Comparison of ENCODE assay signal across 8 cellular contexts in the genomic region with DNA sequence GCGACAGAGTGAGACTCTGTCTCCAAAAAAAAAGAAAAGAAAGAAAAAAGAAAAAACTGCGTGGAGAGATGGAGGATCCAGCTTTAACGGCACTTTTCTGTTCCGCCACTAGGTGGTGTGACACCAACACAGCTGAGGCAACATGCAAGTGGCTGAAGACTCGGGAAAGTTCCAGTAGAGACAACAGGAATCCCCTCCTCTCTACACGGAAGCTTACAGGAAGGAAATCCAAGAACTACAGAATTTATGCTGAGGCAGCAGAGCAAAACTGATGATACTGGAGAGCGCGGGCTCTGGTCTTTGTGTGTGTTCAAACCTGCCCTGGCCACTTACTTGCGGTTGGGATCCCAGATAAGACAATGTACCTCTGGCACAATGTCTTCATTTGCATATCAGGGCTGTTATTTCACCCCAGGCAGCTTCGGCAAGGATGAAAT. TPM values are rescaled to one million over a fixed set of nuclear protein-coding genes. Genes with fewer than 3 reads are reported as not detected.
DNase-seq lines count a peak whose midpoint lies in the region; ATAC-seq and TF ChIP-seq lines count a peak whose summit lies in the region.

No MANE protein-coding gene starts in this region.

- H3K27ac ChIP-seq in ectodermal cell (ENCODE audit: insufficient read depth, low read depth, low read length, poor library complexity, severe bottlenecking) = peak overlapping the region; percentile 51
- H3K27ac ChIP-seq in liver (ENCODE audit: low read depth in 1 of 2, low read length in 2 of 2) = peak overlapping the region; percentile 72 to 84

- TF ChIP-seq CTCF in BE2C (IDR thresholded peaks at IDR 0.05; ENCODE audit: low read depth, low read length) (peak; percentile 93), liver (IDR thresholded peaks at IDR 0.05; ENCODE audit: low read depth, low read length, missing input control) (peak; percentile 78)

- peak; percentile 70 for DNase-seq in BE2C
- DNase-seq in NCI-H510A (lab: John Stamatoyannopoulos, UW) = peak; percentile 72
- peak; percentile 49 to 53 for DNase-seq in activated CD4-positive, alpha-beta T cell treated with anti-CD3 and anti-CD28 coated beads, Interleukin-2, amount 50 U/mL, for 4 hours
- DNase-seq in stimulated activated CD4-positive, alpha-beta T cell treated with anti-CD3 and anti-CD28 coated beads, Interleukin-4, amount 100 ng/mL, for 48 hours (ENCODE audit: low read depth in 2 of 2) = peak; percentile 49 to 52

- H3K4me3 ChIP-seq in BE2C (ENCODE audit: low read depth, low read length) (no peak overlapping the region), ectodermal cell (ENCODE audit: insufficient read depth, low read depth, low read length) (no peak overlapping the region), liver (ENCODE audit: low read depth in 1 of 3, low read length in 3 of 3) (no peak overlapping the region)

- H3K4me1 ChIP-seq in BE2C = peaks cover 7% of the 10 kb centered on the region; the same call in 1 of the 2 replicates
- peaks cover 12% of the 10 kb centered on the region for H3K4me1 ChIP-seq in ectodermal cell (ENCODE audit: control insufficient read depth, insufficient read depth, low read length)
- H3K4me1 ChIP-seq in liver (ENCODE audit: control insufficient read depth in 4 of 4, insufficient read depth in 4 of 4, low read length in 3 of 4) = peaks cover 6 to 21% (median 14%) of the 10 kb centered on the region in 4 donors

- ATAC-seq in GM21786 (IDR thresholded peaks at IDR 0.05; ENCODE audit: unreplicated experiment) (peak; percentile 61), GM21737 (IDR thresholded peaks at IDR 0.05; ENCODE audit: unreplicated experiment) (no peak)

- H3K36me3 ChIP-seq in BE2C (peaks cover 20% of the 10 kb centered on the region), ectodermal cell (ENCODE audit: control insufficient read depth, insufficient read depth, low read length) (no peaks in the 10 kb centered on the region), liver (ENCODE audit: control insufficient read depth in 4 of 4, insufficient read depth in 3 of 4, low read depth in 1 of 4, low read length in 3 of 4) (no peaks in the 10 kb centered on the region)

- no peaks in the 10 kb centered on the region for H3K27me3 ChIP-seq in BE2C
- no peaks in the 10 kb centered on the region for H3K27me3 ChIP-seq in ectodermal cell (ENCODE audit: control insufficient read depth, insufficient read depth, low read length, poor library complexity, severe bottlenecking)
- no peaks in the 10 kb centered on the region for H3K27me3 ChIP-seq in liver (ENCODE audit: control insufficient read depth in 4 of 4, insufficient read depth in 4 of 4, low read length in 3 of 4)

- WGBS in ectodermal cell, 2 experiments = 24 to 25% methylated on average over 10 of the region's 10 CpGs
- WGBS in liver = 4% methylated on average over 10 of the region's 10 CpGs

- TF ChIP-seq RAD21 in liver (IDR thresholded peaks at IDR 0.05) = peak; percentile 82 to 87

- peak overlapping the region in 1 of 2 donors; percentile 33 for H3K9ac ChIP-seq in liver (ENCODE audit: low read depth in 1 of 2, low read length in 2 of 2)

- H3K9me3 ChIP-seq in BE2C (no peaks in the 10 kb centered on the region), ectodermal cell (ENCODE audit: control insufficient read depth, low read length) (no peaks in the 10 kb centered on the region), liver (ENCODE audit: control insufficient read depth in 4 of 4, low read length in 3 of 4) (no peaks in the 10 kb centered on the region)

TF ChIP-seq in liver, 16 proteins besides CTCF, POLR2A, EP300 and RAD21:
- TF ChIP-seq GABPA (IDR thresholded peaks at IDR 0.05 in 1 of 2, conservative IDR thresholded peaks at IDR 0.05 in 1 of 2) (peak in 1 of 2 donors; percentile 30), TAF1 (conservative IDR thresholded peaks at IDR 0.05) (no peak), YY1 (IDR thresholded peaks at IDR 0.05) (peak; percentile 73), SP1 (IDR thresholded peaks at IDR 0.05) (peak; percentile 39), HNF4G (IDR thresholded peaks at IDR 0.05) (no peak), FOXA1 (IDR thresholded peaks at IDR 0.05) (no peak), HNF4A (conservative IDR thresholded peaks at IDR 0.05) (no peak), NR2F2 (IDR thresholded peaks at IDR 0.05) (peak; percentile 45), JUND (IDR thresholded peaks at IDR 0.05) (peak in 1 of 2 donors; percentile 21), RXRA (IDR thresholded peaks at IDR 0.05) (peak in 1 of 2 donors; percentile 40), EGR1 (IDR thresholded peaks at IDR 0.05; ENCODE audit: low read depth in 2 of 2) (peak in 1 of 2 donors; percentile 27), FOXA2 (IDR thresholded peaks at IDR 0.05) (no peak)
- TF ChIP-seq, protein P1, sequence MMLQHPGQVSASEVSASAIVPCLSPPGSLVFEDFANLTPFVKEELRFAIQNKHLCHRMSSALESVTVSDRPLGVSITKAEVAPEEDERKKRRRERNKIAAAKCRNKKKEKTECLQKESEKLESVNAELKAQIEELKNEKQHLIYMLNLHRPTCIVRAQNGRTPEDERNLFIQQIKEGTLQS (IDR thresholded peaks at IDR 0.05) = no peak
- TF ChIP-seq, protein P2, sequence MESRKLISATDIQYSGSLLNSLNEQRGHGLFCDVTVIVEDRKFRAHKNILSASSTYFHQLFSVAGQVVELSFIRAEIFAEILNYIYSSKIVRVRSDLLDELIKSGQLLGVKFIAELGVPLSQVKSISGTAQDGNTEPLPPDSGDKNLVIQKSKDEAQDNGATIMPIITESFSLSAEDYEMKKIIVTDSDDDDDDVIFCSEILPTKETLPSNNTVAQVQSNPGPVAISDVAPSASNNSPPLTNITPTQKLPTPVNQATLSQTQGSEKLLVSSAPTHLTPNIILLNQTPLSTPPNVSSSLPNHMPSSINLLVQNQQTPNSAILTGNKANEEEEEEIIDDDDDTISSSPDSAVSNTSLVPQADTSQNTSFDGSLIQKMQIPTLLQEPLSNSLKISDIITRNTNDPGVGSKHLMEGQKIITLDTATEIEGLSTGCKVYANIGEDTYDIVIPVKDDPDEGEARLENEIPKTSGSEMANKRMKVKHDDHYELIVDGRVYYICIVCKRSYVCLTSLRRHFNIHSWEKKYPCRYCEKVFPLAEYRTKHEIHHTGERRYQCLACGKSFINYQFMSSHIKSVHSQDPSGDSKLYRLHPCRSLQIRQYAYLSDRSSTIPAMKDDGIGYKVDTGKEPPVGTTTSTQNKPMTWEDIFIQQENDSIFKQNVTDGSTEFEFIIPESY (IDR thresholded peaks at IDR 0.05) = no peak
- TF ChIP-seq, protein P3, sequence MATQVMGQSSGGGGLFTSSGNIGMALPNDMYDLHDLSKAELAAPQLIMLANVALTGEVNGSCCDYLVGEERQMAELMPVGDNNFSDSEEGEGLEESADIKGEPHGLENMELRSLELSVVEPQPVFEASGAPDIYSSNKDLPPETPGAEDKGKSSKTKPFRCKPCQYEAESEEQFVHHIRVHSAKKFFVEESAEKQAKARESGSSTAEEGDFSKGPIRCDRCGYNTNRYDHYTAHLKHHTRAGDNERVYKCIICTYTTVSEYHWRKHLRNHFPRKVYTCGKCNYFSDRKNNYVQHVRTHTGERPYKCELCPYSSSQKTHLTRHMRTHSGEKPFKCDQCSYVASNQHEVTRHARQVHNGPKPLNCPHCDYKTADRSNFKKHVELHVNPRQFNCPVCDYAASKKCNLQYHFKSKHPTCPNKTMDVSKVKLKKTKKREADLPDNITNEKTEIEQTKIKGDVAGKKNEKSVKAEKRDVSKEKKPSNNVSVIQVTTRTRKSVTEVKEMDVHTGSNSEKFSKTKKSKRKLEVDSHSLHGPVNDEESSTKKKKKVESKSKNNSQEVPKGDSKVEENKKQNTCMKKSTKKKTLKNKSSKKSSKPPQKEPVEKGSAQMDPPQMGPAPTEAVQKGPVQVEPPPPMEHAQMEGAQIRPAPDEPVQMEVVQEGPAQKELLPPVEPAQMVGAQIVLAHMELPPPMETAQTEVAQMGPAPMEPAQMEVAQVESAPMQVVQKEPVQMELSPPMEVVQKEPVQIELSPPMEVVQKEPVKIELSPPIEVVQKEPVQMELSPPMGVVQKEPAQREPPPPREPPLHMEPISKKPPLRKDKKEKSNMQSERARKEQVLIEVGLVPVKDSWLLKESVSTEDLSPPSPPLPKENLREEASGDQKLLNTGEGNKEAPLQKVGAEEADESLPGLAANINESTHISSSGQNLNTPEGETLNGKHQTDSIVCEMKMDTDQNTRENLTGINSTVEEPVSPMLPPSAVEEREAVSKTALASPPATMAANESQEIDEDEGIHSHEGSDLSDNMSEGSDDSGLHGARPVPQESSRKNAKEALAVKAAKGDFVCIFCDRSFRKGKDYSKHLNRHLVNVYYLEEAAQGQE (IDR thresholded peaks at IDR 0.05) = no peak
- TF ChIP-seq, protein P4, sequence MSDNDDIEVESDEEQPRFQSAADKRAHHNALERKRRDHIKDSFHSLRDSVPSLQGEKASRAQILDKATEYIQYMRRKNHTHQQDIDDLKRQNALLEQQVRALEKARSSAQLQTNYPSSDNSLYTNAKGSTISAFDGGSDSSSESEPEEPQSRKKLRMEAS (IDR thresholded peaks at IDR 0.05) = no peak

RNA-seq across cellular contexts. Expression of a gene that starts 9.9 kb away (rescaled TPM):
- 210 TPM for polyA plus RNA-seq in BE2C (2012; ENCODE audit: insufficient read depth, insufficient read length, low read depth)
- 108 TPM for polyA plus RNA-seq in ectodermal cell (2013, experiment 1 of 4)
- polyA plus RNA-seq in ectodermal cell (2013, experiment 2 of 4) = 110 TPM
- polyA plus RNA-seq in ectodermal cell (2013, experiment 3 of 4) = 71.9 TPM
- 76.3 TPM for polyA plus RNA-seq in ectodermal cell (2013, experiment 4 of 4)
- 10 to 100 TPM; 20.2 to 23.3 TPM for total RNA-seq in liver
- polyA plus RNA-seq in liver = 10 to 100 TPM in 1 of 2 donors, 1 to 10 TPM in 1; 10.0 to 21.2 TPM

RNA-seq across cellular contexts. Expression of a gene that starts 54.0 kb away (rescaled TPM):
- polyA plus RNA-seq in BE2C (2012; ENCODE audit: insufficient read depth, insufficient read length, low read depth) = 3.5 TPM
- polyA plus RNA-seq in ectodermal cell (2013, experiment 1 of 4) = 4.2 TPM
- polyA plus RNA-seq in ectodermal cell (2013, experiment 2 of 4) = 5.2 TPM
- polyA plus RNA-seq in ectodermal cell (2013, experiment 3 of 4) = 4.3 TPM
- polyA plus RNA-seq in ectodermal cell (2013, experiment 4 of 4) = 5.2 TPM
- 1 to 10 TPM; 2.1 to 4.2 TPM for total RNA-seq in liver
- 10 to 100 TPM in 1 of 2 donors, 1 to 10 TPM in 1; 2.8 to 11.4 TPM for polyA plus RNA-seq in liver
